In genomic region chr3:127488141-127488672, GRCh38 we compare ENCODE assay signal across 22 cellular contexts.
"Had no signal": no experiment of that assay in that cellular context is flagged by ENCODE, and none has a peak within 500 bp of the region (broad histone marks: within the 10 kb centered on the region; RNA-seq: fewer than 3 reads in every experiment).

No MANE protein-coding gene starts in this region.

- H3K27ac Mint-ChIP-seq: activated B cell treated with CpG ODN at 0.5 μM for 24 hours; activated CD4-positive, alpha-beta T cell treated with anti-CD3 and anti-CD28 coated beads, Interleukin-2, amount 10 ng/mL, durations not matched to agents 24 days and 14 days; activated naive CD8-positive, alpha-beta T cell; nephron had no signal

- H3K27ac ChIP-seq: epithelial cell of prostate, left lung, SK-N-MC, tibial nerve, vagina had no signal

- H3K4me1 Mint-ChIP-seq: activated B cell treated with CpG ODN at 0.5 μM for 24 hours, nephron had no signal

- FAIRE-seq: keratinocyte had no signal

- H3K27me3 ChIP-seq: tibial nerve, vagina had no signal

- ATAC-seq: left lung had no signal

- H3K4me3 Mint-ChIP-seq: activated B cell treated with CpG ODN at 0.5 μM for 24 hours; activated CD4-positive, alpha-beta T cell treated with anti-CD3 and anti-CD28 coated beads, Interleukin-2, amount 10 ng/mL, durations not matched to agents 24 days and 14 days; activated naive CD8-positive, alpha-beta T cell; nephron had no signal

- H3K9me3 Mint-ChIP-seq: activated B cell treated with CpG ODN at 0.5 μM for 24 hours; activated CD4-positive, alpha-beta T cell treated with anti-CD3 and anti-CD28 coated beads, Interleukin-2, amount 10 ng/mL, durations not matched to agents 24 days and 14 days; nephron had no signal

- H3K36me3 ChIP-seq: left lung, tibial nerve, vagina had no signal

- H3K9me3 ChIP-seq: left lung, tibial nerve, vagina had no signal

- DNase-seq: activated B cell treated with CpG ODN at 0.5 μM for 24 hours; activated gamma-delta T cell; activated T-cell treated with anti-CD3 and anti-CD28 coated beads, Interleukin-2, amount 50 U/mL, for 1 hour; foreskin melanocyte; hypothalamus; mammary epithelial cell; midbrain; nucleus accumbens; posterior cingulate gyrus; retina; stimulated activated CD4-positive, alpha-beta T cell treated with anti-CD3 and anti-CD28 coated beads, Interleukin-12 subunit alpha, Interleukin-12 subunit beta, amount 100 ng/mL, for 4 hours; stimulated activated CD4-positive, alpha-beta T cell treated with anti-CD3 and anti-CD28 coated beads, Interleukin-1b, Interleukin-23, amount 100 ng/mL, for 48 hours; stimulated activated naive CD4-positive, alpha-beta T cell treated with Interleukin-2 at 50 U/mL for 16 hours had no signal

- H3K36me3 Mint-ChIP-seq: activated naive CD8-positive, alpha-beta T cell had no signal

- H3K4me3 ChIP-seq: left lung, SK-N-MC, tibial nerve, vagina had no signal

- H3K4me1 ChIP-seq: left lung, tibial nerve, vagina had no signal
